Comparison of ENCODE assay signal across 1 cellular context in genomic region chr20:723756-724155, GRCh38.
TF ChIP-seq lines count a peak whose summit lies in the region.

No MANE protein-coding gene starts in this region.

TF ChIP-seq in GM23338, 12 proteins besides CTCF, POLR2A, EP300 and RAD21 (continued from another document):
- TF ChIP-seq ZNF462 (CRISPR knock-in tag; IDR thresholded peaks at IDR 0.05) (no peak), NANOG (IDR thresholded peaks at IDR 0.05; ENCODE audit: borderline replicate concordance) (no peak)
